ENCODE assay signal across 8 cellular contexts in the genomic region with DNA sequence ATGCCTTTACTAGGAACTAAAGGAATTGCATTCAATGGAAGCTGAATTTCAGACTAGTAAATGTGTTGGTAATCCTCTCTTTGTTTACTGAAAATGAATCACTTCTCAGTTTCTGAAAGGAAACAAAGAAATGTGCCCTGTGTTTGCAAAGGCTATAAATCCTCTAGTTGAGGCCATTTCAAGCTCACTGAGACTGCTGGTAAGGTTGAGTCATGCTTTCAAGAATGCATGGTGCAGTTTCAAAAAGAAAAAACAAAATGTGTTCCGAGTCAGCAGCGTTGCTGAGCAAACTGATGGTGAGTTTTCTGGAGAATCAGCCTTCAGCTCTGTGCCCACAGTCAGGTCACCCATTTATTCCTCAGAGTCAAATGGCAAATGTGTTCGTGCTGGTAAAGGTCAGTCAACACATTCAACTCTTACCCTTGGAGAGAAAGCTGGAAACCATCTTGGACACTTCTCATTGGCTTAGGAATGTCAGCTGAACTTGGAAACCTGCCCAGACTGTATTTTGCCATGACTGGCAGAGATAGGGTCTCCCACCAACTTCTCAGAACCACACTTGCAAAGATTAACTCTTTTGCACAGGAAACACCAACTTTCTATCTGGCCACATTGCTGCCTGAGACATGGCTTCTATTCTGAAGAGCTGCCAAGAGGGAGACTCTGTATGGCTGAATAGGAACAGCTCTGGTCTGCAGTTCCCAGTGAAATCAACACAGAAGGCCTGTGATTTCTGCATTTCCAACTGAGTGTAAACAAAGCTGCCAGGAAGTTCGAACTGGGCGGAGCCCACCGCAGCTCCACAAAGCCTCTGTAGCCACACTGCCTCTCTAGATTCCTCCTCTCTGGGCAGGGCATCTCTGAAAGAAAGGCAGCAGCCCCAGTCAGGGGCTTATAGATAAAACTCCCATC.
DNase-seq lines count a peak whose midpoint lies in the region; ATAC-seq and TF ChIP-seq lines count a peak whose summit lies in the region.

No MANE protein-coding gene starts in this region.

- no peak for TF ChIP-seq CTCF in CD14-positive monocyte (IDR thresholded peaks at IDR 0.05)

- H3K4me3 ChIP-seq in iPS-20b (ENCODE audit: low read length) (peak overlapping the region; percentile 2; the same call in 1 of the 2 replicates), subcutaneous abdominal adipose tissue (ENCODE audit: low read depth in 1 of 5, low read length in 5 of 5) (peak overlapping the region in 4 of 5 donors; percentile 6 to 48 (median 19))

- intact Hi-C loops in CD14-positive monocyte (cut with micrococcal nuclease) = no loop called here

- H3K9me3 ChIP-seq in iPS-20b (ENCODE audit: insufficient read depth, low read depth, low read length) = peaks cover 5% of the 10 kb centered on the region; the same call in 1 of the 2 replicates
- H3K9me3 ChIP-seq in subcutaneous abdominal adipose tissue (ENCODE audit: control insufficient read depth in 5 of 5, low read length in 5 of 5) = peaks cover 0 to 2% (median 0%) of the 10 kb centered on the region in 5 donors

- H3K4me3 Mint-ChIP-seq in activated T-helper 17 cell treated with anti-CD3 and anti-CD28 coated beads, Interleukin-2, amount 50 U/mL, for 72 hours = peak overlapping the region; percentile 62
- no peak overlapping the region for H3K4me3 Mint-ChIP-seq in CD14-positive monocyte

- H3K27ac Mint-ChIP-seq in activated T-helper 17 cell treated with anti-CD3 and anti-CD28 coated beads, Interleukin-2, amount 50 U/mL, for 72 hours = peak overlapping the region; percentile 75
- no peak overlapping the region for H3K27ac Mint-ChIP-seq in CD14-positive monocyte

- H3K36me3 ChIP-seq in iPS-20b (ENCODE audit: insufficient read depth, low read depth, low read length) (no peaks in the 10 kb centered on the region), subcutaneous abdominal adipose tissue (ENCODE audit: control insufficient read depth in 5 of 5, insufficient read depth in 5 of 5, low read length in 5 of 5) (no peaks in the 10 kb centered on the region)

- H3K4me1 ChIP-seq in iPS-20b (ENCODE audit: insufficient read depth, low read length) = peaks cover 27% of the 10 kb centered on the region
- H3K4me1 ChIP-seq in subcutaneous abdominal adipose tissue (ENCODE audit: control insufficient read depth in 5 of 5, insufficient read depth in 5 of 5, low read length in 5 of 5) = peaks cover 0 to 16% (median 15%) of the 10 kb centered on the region in 5 donors

- H3K9ac ChIP-seq in iPS-20b (ENCODE audit: low read depth, low read length) (peak overlapping the region; percentile 29; the same call in 1 of the 2 replicates), subcutaneous abdominal adipose tissue (ENCODE audit: low read length in 5 of 5) (no peak overlapping the region)

- peak overlapping the region; percentile 77 for H3K27ac ChIP-seq in iPS-20b (ENCODE audit: low read length)
- H3K27ac ChIP-seq in subcutaneous abdominal adipose tissue (ENCODE audit: low read depth, low read length) = no peak overlapping the region

- DNase-seq in activated CD4-positive, alpha-beta T cell treated with anti-CD3 and anti-CD28 coated beads for 48 hours = peak; percentile 29
- DNase-seq in activated CD4-positive, alpha-beta T cell treated with anti-CD3 and anti-CD28 coated beads for 1 hour = no peak
- DNase-seq in HS-5 (ENCODE audit: low read depth) = peak; percentile 94
- DNase-seq in CD14-positive monocyte (ENCODE audit: low spot score) = no peak

- no peaks in the 10 kb centered on the region for H3K36me3 Mint-ChIP-seq in activated T-helper 17 cell treated with anti-CD3 and anti-CD28 coated beads, Interleukin-2, amount 50 U/mL, for 72 hours (ENCODE audit: low read depth)
- H3K36me3 Mint-ChIP-seq in CD14-positive monocyte = no peaks in the 10 kb centered on the region

- peaks cover 10% of the 10 kb centered on the region for H3K9me3 Mint-ChIP-seq in activated T-helper 17 cell treated with anti-CD3 and anti-CD28 coated beads, Interleukin-2, amount 50 U/mL, for 72 hours
- H3K9me3 Mint-ChIP-seq in CD14-positive monocyte = peaks cover 0 to 2% (median 0%) of the 10 kb centered on the region in 7 donors

- peaks cover 4% of the 10 kb centered on the region for H3K4me1 Mint-ChIP-seq in activated T-helper 17 cell treated with anti-CD3 and anti-CD28 coated beads, Interleukin-2, amount 50 U/mL, for 72 hours
- peaks cover 3% of the 10 kb centered on the region for H3K4me1 Mint-ChIP-seq in CD14-positive monocyte

- peaks cover 11% of the 10 kb centered on the region for H3K27me3 Mint-ChIP-seq in activated T-helper 17 cell treated with anti-CD3 and anti-CD28 coated beads, Interleukin-2, amount 50 U/mL, for 72 hours
- H3K27me3 Mint-ChIP-seq in CD14-positive monocyte (ENCODE audit: low read depth in 3 of 3) = peaks cover 0 to 2% (median 0%) of the 10 kb centered on the region in 3 donors

- no peaks in the 10 kb centered on the region for H3K27me3 ChIP-seq in iPS-20b (ENCODE audit: insufficient read depth, low read length)
- no peaks in the 10 kb centered on the region for H3K27me3 ChIP-seq in subcutaneous abdominal adipose tissue (ENCODE audit: control insufficient read depth in 5 of 5, insufficient read depth in 4 of 5, low read length in 5 of 5)

- ATAC-seq in GM21717 (IDR thresholded peaks at IDR 0.05; ENCODE audit: unreplicated experiment) = peak; percentile 96
- peak; percentile 92 for ATAC-seq in activated T-helper 17 cell treated with anti-CD3 and anti-CD28 coated beads, Interleukin-2, amount 50 U/mL, for 72 hours (replicated peaks)

Comparison
In these comparisons a context has a peak if more than half of its experiments do, and no peak if none do; other contexts are left out.
1. DNase-seq: peak in activated CD4-positive, alpha-beta T cell treated with anti-CD3 and anti-CD28 coated beads for 48 hours (single experiment) and HS-5 (single experiment); none in activated CD4-positive, alpha-beta T cell treated with anti-CD3 and anti-CD28 coated beads for 1 hour (single experiment) and CD14-positive monocyte (single experiment).